ENCODE assay signal across 9 cellular contexts in genomic region chr19:41563847-41564514, GRCh38. TPM values are rescaled to one million over a fixed set of nuclear protein-coding genes. Genes with fewer than 3 reads are reported as not detected.
A peak's percentile ranks its signal among the peaks of the same experiment; 100 is the strongest.
DNase-seq lines count a peak whose midpoint lies in the region; ATAC-seq, FAIRE-seq and TF ChIP-seq lines count a peak whose summit lies in the region.
"Had no signal": no experiment of that assay in that cellular context is flagged by ENCODE, and none has a peak within 500 bp of the region (broad histone marks: within the 10 kb centered on the region; RNA-seq: fewer than 3 reads in every experiment).

No MANE protein-coding gene starts in this region.

- H3K4me1 ChIP-seq in gastroesophageal sphincter = peaks cover 0 to 19% (median 0%) of the 10 kb centered on the region in 3 donors

- H3K9me3 ChIP-seq in SK-N-MC (ENCODE audit: low read depth, low read length) = no peaks in the 10 kb centered on the region
- H3K9me3 ChIP-seq in gastroesophageal sphincter = peaks cover 0 to 4% (median 0%) of the 10 kb centered on the region in 3 donors
- H3K9me3 ChIP-seq: testis had no signal

- H3K27ac ChIP-seq in SK-N-MC = no peak overlapping the region
- no peak overlapping the region for H3K27ac ChIP-seq in gastroesophageal sphincter
- H3K27ac ChIP-seq: testis had no signal

- TF ChIP-seq POLR2A in gastroesophageal sphincter (IDR thresholded peaks at IDR 0.05) = no peak

- peak overlapping the region; percentile 73 for H3K4me3 ChIP-seq in SK-N-MC
- H3K4me3 ChIP-seq in bronchial epithelial cell (ENCODE audit: low read depth, low read length) = no peak overlapping the region
- H3K4me3 ChIP-seq in gastroesophageal sphincter = peak overlapping the region in 1 of 2 donors; percentile 23

- no peak overlapping the region for H3K9ac ChIP-seq in SK-N-MC (ENCODE audit: insufficient read length)

- no peak for TF ChIP-seq CTCF in bronchial epithelial cell (IDR thresholded peaks at IDR 0.05; ENCODE audit: insufficient read depth, low read length, severe bottlenecking)
- no peak for TF ChIP-seq CTCF in gastroesophageal sphincter (IDR thresholded peaks at IDR 0.05)

- no peak for TF ChIP-seq EP300 in gastroesophageal sphincter (IDR thresholded peaks at IDR 0.05)

- FAIRE-seq in bronchial epithelial cell (lab: Jason Lieb, UNC) = no peak

- ATAC-seq in gastroesophageal sphincter = no peak

- DNase-seq in NCI-H1417 (lab: John Stamatoyannopoulos, UW) = peak in 2 of 3 experiments; percentile 33 to 66
- DNase-seq in NCI-H1417 treated with DMSO at 0.1 percent for 48 hours (lab: John Stamatoyannopoulos, UW) = no peak
- no peak for DNase-seq in SK-N-MC (ENCODE audit: low read depth, low spot score)
- peak; percentile 1 for DNase-seq in bronchial epithelial cell (ENCODE audit: low read depth)
- DNase-seq in stimulated activated CD4-positive, alpha-beta T cell treated with anti-CD3 and anti-CD28 coated beads, Interleukin-2, amount 100 ng/mL, for 24 hours = peak; percentile 54 to 55
- no peak for DNase-seq in NCI-H146 treated with DMSO at 0.1 percent for 48 hours (lab: John Stamatoyannopoulos, UW; ENCODE audit: unreplicated experiment)
- no peak for DNase-seq in GOT3 (lab: John Stamatoyannopoulos, UW)

- H3K27me3 ChIP-seq in bronchial epithelial cell (ENCODE audit: control insufficient read depth, insufficient read depth, low read length) (peaks cover 19% of the 10 kb centered on the region), gastroesophageal sphincter (peaks cover 71% of the 10 kb centered on the region)
- H3K27me3 ChIP-seq: testis had no signal

- 20 to 21% methylated on average over 12 to 16 of the region's 19 CpGs for WGBS in gastroesophageal sphincter (ENCODE audit: low coverage in 1 of 2), 2 donors

- H3K36me3 ChIP-seq in SK-N-MC (ENCODE audit: insufficient read depth, low read length) = no peaks in the 10 kb centered on the region
- no peaks in the 10 kb centered on the region for H3K36me3 ChIP-seq in bronchial epithelial cell (ENCODE audit: control insufficient read depth, insufficient read depth, low read length)
- H3K36me3 ChIP-seq in gastroesophageal sphincter = no peaks in the 10 kb centered on the region

RNA-seq across cellular contexts. Expression of gene CEACAM21, which starts 12.0 kb away (rescaled TPM):
- total RNA-seq in bronchial epithelial cell (not detected in 2 replicates), gastroesophageal sphincter (1 to 10 TPM in 1 of 4 donors, not detected in 3; 4.3 TPM)

Comparison
In these comparisons a context has a peak if more than half of its experiments do, and no peak if none do; other contexts are left out.
1. DNase-seq: peak in NCI-H1417 (2 of 3), bronchial epithelial cell (single experiment) and stimulated activated CD4-positive, alpha-beta T cell treated with anti-CD3 and anti-CD28 coated beads, Interleukin-2, amount 100 ng/mL, for 24 hours (2 of 2); none in NCI-H1417 treated with DMSO at 0.1 percent for 48 hours (single experiment), SK-N-MC (single experiment), NCI-H146 treated with DMSO at 0.1 percent for 48 hours (single experiment) and GOT3 (single experiment).